Comparison of ENCODE assay signal across 8 cellular contexts in genomic region chrX:70455366-70456202, GRCh38. TPM values are rescaled to one million over a fixed set of nuclear protein-coding genes. Genes with fewer than 3 reads are reported as not detected.
DNase-seq lines count a peak whose midpoint lies in the region; ATAC-seq, FAIRE-seq and TF ChIP-seq lines count a peak whose summit lies in the region.

No MANE protein-coding gene starts in this region.

- H3K4me1 Mint-ChIP-seq in activated naive CD8-positive, alpha-beta T cell treated with anti-CD3 and anti-CD28 coated beads for 36 hours = peaks cover 33% of the 10 kb centered on the region

- H3K36me3 ChIP-seq in kidney (ENCODE audit: control insufficient read depth in 1 of 2, insufficient read depth in 2 of 2, low read length in 2 of 2) (no peaks in the 10 kb centered on the region), testis (ENCODE audit: low read depth, missing control alignments) (no peaks in the 10 kb centered on the region)

- peak overlapping the region; percentile 91 for H3K27ac Mint-ChIP-seq in activated naive CD8-positive, alpha-beta T cell treated with anti-CD3 and anti-CD28 coated beads for 36 hours

- H3K27ac ChIP-seq in kidney (ENCODE audit: low read depth in 2 of 2, low read length in 2 of 2) = peak overlapping the region; percentile 83 to 93
- no peak overlapping the region for H3K27ac ChIP-seq in testis

- H3K9ac ChIP-seq in kidney (ENCODE audit: low read length in 2 of 2) = peak overlapping the region; percentile 32 to 71

- H3K4me3 ChIP-seq in kidney (ENCODE audit: low read length in 2 of 2) (peak overlapping the region; percentile 52 to 69), testis (peak overlapping the region; percentile 51 to 55)

- H3K4me3 Mint-ChIP-seq in activated naive CD8-positive, alpha-beta T cell treated with anti-CD3 and anti-CD28 coated beads for 36 hours = peak overlapping the region; percentile 87

- WGBS in testis, 2 donors = 16 to 17% methylated on average over 11 to 32 of the region's 32 CpGs

- no peak for FAIRE-seq in kidney (lab: Jason Lieb, UNC)

- H3K9me3 Mint-ChIP-seq in activated naive CD8-positive, alpha-beta T cell treated with anti-CD3 and anti-CD28 coated beads for 36 hours = no peaks in the 10 kb centered on the region

- no peak for TF ChIP-seq CTCF in kidney (IDR thresholded peaks at IDR 0.05; ENCODE audit: borderline replicate concordance, extremely low read depth, insufficient read depth)
- TF ChIP-seq CTCF in testis (IDR thresholded peaks at IDR 0.05) = no peak

- H3K27me3 Mint-ChIP-seq in activated naive CD8-positive, alpha-beta T cell treated with anti-CD3 and anti-CD28 coated beads for 36 hours = no peaks in the 10 kb centered on the region

- peaks cover 12% of the 10 kb centered on the region for H3K36me3 Mint-ChIP-seq in activated naive CD8-positive, alpha-beta T cell treated with anti-CD3 and anti-CD28 coated beads for 36 hours

- DNase-seq in ELF-1 (ENCODE audit: low read depth, low spot score) (peak; percentile 86), kidney (no peak), testis (no peak), NCI-H524 treated with DMSO at 0.1 percent for 48 hours (lab: John Stamatoyannopoulos, UW) (no peak)
- DNase-seq in activated naive CD8-positive, alpha-beta T cell treated with anti-CD3 and anti-CD28 coated beads for 36 hours = no peak

- ATAC-seq in HG03575 (IDR thresholded peaks at IDR 0.05; ENCODE audit: extremely low read depth, insufficient number of reproducible peaks, low FRiP score, unreplicated experiment) (peak; percentile 15), GM21825 (IDR thresholded peaks at IDR 0.05; ENCODE audit: unreplicated experiment) (no peak), GM21381 (IDR thresholded peaks at IDR 0.05; ENCODE audit: unreplicated experiment) (no peak)

- no peak for TF ChIP-seq POLR2A in testis (IDR thresholded peaks at IDR 0.05)

- H3K27me3 ChIP-seq in testis = no peaks in the 10 kb centered on the region

- H3K4me1 ChIP-seq in kidney (ENCODE audit: control insufficient read depth in 1 of 2, insufficient read depth in 1 of 2, low read depth in 1 of 2, low read length in 2 of 2) (peaks cover 0 to 3% of the 10 kb centered on the region in 2 donors), testis (no peaks in the 10 kb centered on the region)

- H3K9me3 ChIP-seq in kidney (ENCODE audit: control insufficient read depth in 1 of 2, low read length in 2 of 2) (no peaks in the 10 kb centered on the region), testis (no peaks in the 10 kb centered on the region)

- intact Hi-C loops in kidney (cut with DNase I) = no loop called here
- intact Hi-C loops in testis (cut with DNase I; ENCODE audit: low total_unique reads) = no loop called here

RNA-seq across cellular contexts. Expression of gene DLG3, which starts 10.9 kb away (rescaled TPM):
- 10 to 100 TPM; 22.8 to 25.8 TPM for total RNA-seq in activated naive CD8-positive, alpha-beta T cell treated with anti-CD3 and anti-CD28 coated beads for 36 hours
- total RNA-seq in kidney = 38.3 TPM
- 14.2 TPM for polyA plus RNA-seq in kidney (ENCODE audit: insufficient read depth, low read depth, low replicate concordance)
- 1 to 10 TPM; 5.6 to 7.1 TPM for total RNA-seq in testis
- polyA plus RNA-seq in testis (ENCODE audit: insufficient read depth, low read depth, low replicate concordance) = 7.8 TPM

RNA-seq across cellular contexts. Expression of gene GDPD2, which starts 32.5 kb away (rescaled TPM):
- not detected for total RNA-seq in activated naive CD8-positive, alpha-beta T cell treated with anti-CD3 and anti-CD28 coated beads for 36 hours
- 7.0 TPM for total RNA-seq in kidney
- 2.5 TPM for polyA plus RNA-seq in kidney (ENCODE audit: insufficient read depth, low read depth, low replicate concordance)
- not detected for total RNA-seq in testis
- not detected for polyA plus RNA-seq in testis (ENCODE audit: insufficient read depth, low read depth, low replicate concordance)

Comparison
In these comparisons a context has a peak if more than half of its experiments do, and no peak if none do; other contexts are left out.
1. H3K27ac ChIP-seq: peak in kidney (2 of 2); none in testis (0 of 2).